Comparison of ENCODE assay signal across 8 cellular contexts in the genomic region with DNA sequence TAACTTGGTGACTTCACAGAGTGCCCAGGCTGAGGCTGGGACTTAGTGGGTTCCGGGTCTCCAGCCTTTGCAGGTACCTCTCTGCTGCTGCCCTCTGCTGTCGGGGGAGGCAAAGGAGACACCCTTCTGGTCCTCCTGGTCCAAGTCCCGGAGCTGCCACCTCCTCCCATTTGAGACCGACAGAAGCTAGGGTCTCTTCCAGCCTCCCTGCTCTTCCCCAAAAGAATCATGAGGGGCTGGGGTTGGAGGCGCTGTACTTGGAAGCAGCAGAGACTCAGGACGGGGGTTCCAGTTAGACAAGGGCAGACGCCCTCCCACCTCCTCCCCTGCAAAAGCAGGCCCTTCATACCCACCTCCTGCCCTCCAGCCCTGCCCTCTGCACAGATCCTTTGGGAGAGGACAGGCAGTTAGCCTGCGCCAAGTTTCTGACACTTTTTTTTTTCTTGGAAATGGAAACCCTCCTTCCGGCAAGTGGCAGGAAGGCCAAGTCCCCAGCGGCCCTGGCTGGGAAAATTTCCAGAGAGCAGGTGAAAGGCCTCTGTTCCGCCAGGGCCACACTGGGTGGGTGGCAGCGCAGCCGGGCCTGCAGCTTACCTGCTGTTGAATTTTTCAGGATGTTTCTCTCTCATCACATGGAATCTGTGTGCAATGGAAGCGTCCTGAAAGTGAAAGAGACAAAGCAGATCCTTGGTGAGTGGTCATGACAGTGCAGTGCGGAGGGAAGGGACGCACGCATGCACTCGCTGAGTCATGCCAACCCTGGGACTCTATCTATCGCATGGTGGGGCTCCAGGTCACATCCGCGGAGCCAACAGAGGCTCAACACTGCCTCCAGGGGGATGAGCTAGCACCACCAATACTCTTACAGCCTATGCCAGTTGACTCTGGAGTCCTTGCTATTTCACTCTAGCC.
DNase-seq lines count a peak whose midpoint lies in the region; ATAC-seq, FAIRE-seq and TF ChIP-seq lines count a peak whose summit lies in the region.

No MANE protein-coding gene starts in this region.

- in situ Hi-C loops in SK-MEL-5 (cut with HindIII; ENCODE audit: low pct_unique_long_range_greater_than_20kb, low sequenced_read_pairs) = no loop called here

- no peaks in the 10 kb centered on the region for H3K9me3 Mint-ChIP-seq in brain

- peak overlapping the region in 6 of 8 donors; percentile 5 to 73 (median 40) for H3K27ac ChIP-seq in spleen

- no peak for TF ChIP-seq POLR2A in spleen (IDR thresholded peaks at IDR 0.05)

- H3K36me3 ChIP-seq in spleen = peaks cover 0 to 35% (median 0%) of the 10 kb centered on the region in 6 donors

- H3K9me3 ChIP-seq in spleen = no peaks in the 10 kb centered on the region

- peaks cover 24% of the 10 kb centered on the region for H3K4me1 Mint-ChIP-seq in brain

- H3K4me3 Mint-ChIP-seq in brain = no peak overlapping the region

- H3K27ac Mint-ChIP-seq in brain = no peak overlapping the region

- peak; percentile 91 for ATAC-seq in GM21529 (IDR thresholded peaks at IDR 0.05; ENCODE audit: unreplicated experiment)

- 19 to 30% (median 26%) methylated on average over 20 to 21 of the region's 21 CpGs for WGBS in spleen, 5 donors

- TF ChIP-seq CTCF in brain (conservative IDR thresholded peaks at IDR 0.05) = peak; percentile 33 to 39
- TF ChIP-seq CTCF in spleen (IDR thresholded peaks at IDR 0.05 in 8 of 11, conservative IDR thresholded peaks at IDR 0.05 in 3 of 11) = peak in 9 of 11 experiments; percentile 23 to 61 (median 50)

- H3K27me3 Mint-ChIP-seq in brain = peaks cover 4% of the 10 kb centered on the region

- DNase-seq in GDM1 (lab: John Stamatoyannopoulos, UW) = peak; percentile 76
- DNase-seq in HTR-8/SVneo (ENCODE audit: insufficient read length, low spot score) = peak; percentile 48
- DNase-seq in SK-MEL-5 (ENCODE audit: low read depth, low spot score) = peak; percentile 94
- peak; percentile 91 for DNase-seq in iPS-NIHi7 (ENCODE audit: extremely low spot score)
- DNase-seq in spleen = peak; percentile 88
- DNase-seq in NCI-H446 treated with DMSO at 0.1 percent for 48 hours (lab: John Stamatoyannopoulos, UW) = no peak

- peak overlapping the region in 7 of 8 donors; percentile 2 to 61 (median 21) for H3K4me3 ChIP-seq in spleen

- intact Hi-C loops in spleen (cut with DNase I; ENCODE audit: low total_unique reads) = loop anchor here (10.0 kb wide), 1 partner anchor 257 kb away; no protein-coding TSS in a partner anchor

- H3K36me3 Mint-ChIP-seq in brain = no peaks in the 10 kb centered on the region

- FAIRE-seq in HTR-8/SVneo (lab: Jason Lieb, UNC) = no peak

- H3K27me3 ChIP-seq in spleen (replicated peaks in 1 of 7) = no peaks in the 10 kb centered on the region

- H3K4me1 ChIP-seq in spleen = peaks cover 6 to 21% (median 14%) of the 10 kb centered on the region in 6 donors
